1 cellular context compared by ENCODE assay signal in genomic region chr6:50843842-50844241, GRCh38.
TF ChIP-seq lines count a peak whose summit lies in the region.

No MANE protein-coding gene starts in this region.

TF ChIP-seq in GM12878, 131 proteins besides CTCF, POLR2A, EP300 and RAD21:
- TF ChIP-seq TAF1 (IDR thresholded peaks at IDR 0.05; ENCODE audit: borderline replicate concordance, low read depth, low read length) (no peak), SUPT20H (IDR thresholded peaks at IDR 0.05; ENCODE audit: borderline replicate concordance, control insufficient read depth, low read depth, low read length) (no peak), ATF3 (IDR thresholded peaks at IDR 0.05; ENCODE audit: borderline replicate concordance, extremely low read depth, low read depth, low read length) (no peak), TCF7 (IDR thresholded peaks at IDR 0.05; ENCODE audit: borderline replicate concordance) (no peak), NKRF (conservative IDR thresholded peaks at IDR 0.05) (no peak), SMARCA5 (IDR thresholded peaks at IDR 0.05) (no peak), KAT2A (conservative IDR thresholded peaks at IDR 0.05; ENCODE audit: control insufficient read depth, low read depth, low read length) (no peak)
